ENCODE assay signal across 1 cellular context in the genomic region with DNA sequence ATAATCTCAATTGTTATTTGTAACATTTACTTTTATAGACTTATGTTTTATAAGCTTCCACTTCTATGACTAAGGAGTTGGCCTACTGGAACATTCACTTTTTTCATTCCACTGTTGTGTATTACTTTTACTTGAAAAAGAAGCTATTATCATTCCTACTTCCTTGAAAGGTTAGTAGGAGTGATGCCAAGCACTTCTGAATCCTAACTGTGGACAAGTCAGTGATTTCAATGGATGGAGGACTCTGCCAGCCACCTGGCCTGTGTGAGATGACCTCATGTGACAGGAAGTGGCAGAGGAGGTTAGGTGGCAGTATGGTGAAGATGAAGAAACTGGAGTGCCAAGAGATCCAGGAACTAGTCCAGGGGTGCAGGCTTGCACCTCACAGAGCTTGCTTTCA.
TF ChIP-seq lines count a peak whose summit lies in the region.

No MANE protein-coding gene starts in this region.

TF ChIP-seq in IMR-90, 13 proteins besides CTCF, POLR2A, EP300 and RAD21 (continued from another document):
- TF ChIP-seq, protein P1, sequence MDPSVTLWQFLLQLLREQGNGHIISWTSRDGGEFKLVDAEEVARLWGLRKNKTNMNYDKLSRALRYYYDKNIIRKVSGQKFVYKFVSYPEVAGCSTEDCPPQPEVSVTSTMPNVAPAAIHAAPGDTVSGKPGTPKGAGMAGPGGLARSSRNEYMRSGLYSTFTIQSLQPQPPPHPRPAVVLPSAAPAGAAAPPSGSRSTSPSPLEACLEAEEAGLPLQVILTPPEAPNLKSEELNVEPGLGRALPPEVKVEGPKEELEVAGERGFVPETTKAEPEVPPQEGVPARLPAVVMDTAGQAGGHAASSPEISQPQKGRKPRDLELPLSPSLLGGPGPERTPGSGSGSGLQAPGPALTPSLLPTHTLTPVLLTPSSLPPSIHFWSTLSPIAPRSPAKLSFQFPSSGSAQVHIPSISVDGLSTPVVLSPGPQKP (IDR thresholded peaks at IDR 0.05; ENCODE audit: borderline replicate concordance, low read depth, low read length) = no peak
- TF ChIP-seq CHD1 (IDR thresholded peaks at IDR 0.05; ENCODE audit: low read depth, low read length) (no peak), MAZ (IDR thresholded peaks at IDR 0.05; ENCODE audit: borderline replicate concordance, low read depth, low read length) (no peak), MAFK (IDR thresholded peaks at IDR 0.05; ENCODE audit: low read depth, low read length) (no peak), MXI1 (IDR thresholded peaks at IDR 0.05; ENCODE audit: borderline replicate concordance, low read depth, low read length) (no peak), SMC3 (IDR thresholded peaks at IDR 0.05; ENCODE audit: low read depth, low read length) (no peak), NFE2L2 (IDR thresholded peaks at IDR 0.05; ENCODE audit: low read depth, low read length) (no peak), BHLHE40 (IDR thresholded peaks at IDR 0.05; ENCODE audit: low read depth, low read length) (no peak), RCOR1 (IDR thresholded peaks at IDR 0.05; ENCODE audit: insufficient replicate concordance, low read length) (no peak), FOS (IDR thresholded peaks at IDR 0.05; ENCODE audit: low read depth, low read length) (no peak), CEBPB (IDR thresholded peaks at IDR 0.05; ENCODE audit: low read depth, low read length) (no peak)
- TF ChIP-seq, protein P2, sequence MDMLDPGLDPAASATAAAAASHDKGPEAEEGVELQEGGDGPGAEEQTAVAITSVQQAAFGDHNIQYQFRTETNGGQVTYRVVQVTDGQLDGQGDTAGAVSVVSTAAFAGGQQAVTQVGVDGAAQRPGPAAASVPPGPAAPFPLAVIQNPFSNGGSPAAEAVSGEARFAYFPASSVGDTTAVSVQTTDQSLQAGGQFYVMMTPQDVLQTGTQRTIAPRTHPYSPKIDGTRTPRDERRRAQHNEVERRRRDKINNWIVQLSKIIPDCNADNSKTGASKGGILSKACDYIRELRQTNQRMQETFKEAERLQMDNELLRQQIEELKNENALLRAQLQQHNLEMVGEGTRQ (IDR thresholded peaks at IDR 0.05; ENCODE audit: low read depth, low read length) = no peak
